ENCODE assay signal across 10 cellular contexts in genomic region chr3:157282261-157283191, GRCh38.
DNase-seq lines count a peak whose midpoint lies in the region; ATAC-seq and TF ChIP-seq lines count a peak whose summit lies in the region.
"Had no signal": no experiment of that assay in that cellular context is flagged by ENCODE, and none has a peak within 500 bp of the region (broad histone marks: within the 10 kb centered on the region; RNA-seq: fewer than 3 reads in every experiment).

No MANE protein-coding gene starts in this region.

- H3K4me1 ChIP-seq in A673 (ENCODE audit: insufficient read depth, low read length, poor library complexity, severe bottlenecking): peaks cover 39% of the 10 kb centered on the region

- H3K36me3 ChIP-seq in A673 (ENCODE audit: insufficient read depth, low read length, poor library complexity, severe bottlenecking): no peaks in the 10 kb centered on the region

- no peak for TF ChIP-seq POLR2A in lower leg skin (IDR thresholded peaks at IDR 0.05)

- POLR2A ChIA-PET in A673 (lab: Charles Lee; ENCODE audit: low non-redundant PET): no interaction called here
- POLR2A ChIA-PET in activated CD4-positive, alpha-beta T cell treated with anti-CD3 and anti-CD28 coated beads, Interleukin-2, amount 10 ng/mL, durations not matched to agents 7 days and 5 days (lab: Charles Lee): no interaction called here

- WGBS in lower leg skin, 2 donors: 42 to 44% methylated on average over 5 of the region's 5 CpGs

- peak; percentile 78 for DNase-seq in A673 (ENCODE audit: low spot score)
- peak; percentile 93 for DNase-seq in HT1080 (ENCODE audit: low read depth)
- DNase-seq in choroid plexus epithelial cell (ENCODE audit: low read depth): peak; percentile 96
- DNase-seq in lower leg skin (ENCODE audit: low spot score in 2 of 2): peak; percentile 67 to 86
- no peak for DNase-seq in DMS53 treated with DMSO at 0.1 percent for 48 hours (lab: John Stamatoyannopoulos, UW; ENCODE audit: unreplicated experiment)
- DNase-seq in activated CD4-positive, alpha-beta T cell treated with anti-CD3 and anti-CD28 coated beads, Interleukin-2, amount 10 ng/mL, durations not matched to agents 7 days and 5 days: no peak
- no peak for DNase-seq in GM13977 (ENCODE audit: low spot score)
- DNase-seq: CD8-positive, alpha-beta memory T cell; NCI-H446 treated with DMSO at 0.1 percent for 48 hours had no signal

- no peaks in the 10 kb centered on the region for H3K9me3 ChIP-seq in A673 (ENCODE audit: low read depth, low read length, poor library complexity, severe bottlenecking)

- H3K36me3 Mint-ChIP-seq in activated CD4-positive, alpha-beta T cell treated with anti-CD3 and anti-CD28 coated beads, Interleukin-2, amount 10 ng/mL, durations not matched to agents 7 days and 5 days (ENCODE audit: low read depth): no peaks in the 10 kb centered on the region
- H3K36me3 Mint-ChIP-seq: CD8-positive, alpha-beta memory T cell had no signal

- intact Hi-C loops in A673 (cut with micrococcal nuclease; ENCODE audit: unreplicated experiment): no loop called here
- intact Hi-C loops in lower leg skin (cut with DNase I; ENCODE audit: low total_unique reads): no loop called here

- H3K27ac Mint-ChIP-seq in activated CD4-positive, alpha-beta T cell treated with anti-CD3 and anti-CD28 coated beads, Interleukin-2, amount 10 ng/mL, durations not matched to agents 7 days and 5 days: no peak overlapping the region
- H3K27ac Mint-ChIP-seq: CD8-positive, alpha-beta memory T cell had no signal

- in situ Hi-C loops in GM13977 (cut with MboI; ENCODE audit: low pct_unique_long_range_greater_than_20kb, low sequenced_read_pairs, unreplicated experiment): no loop called here

- ATAC-seq in GM19023 (IDR thresholded peaks at IDR 0.05; ENCODE audit: unreplicated experiment): no peak

- H3K27ac ChIP-seq in A673 (ENCODE audit: low read depth, low read length, poor library complexity, severe bottlenecking): peak overlapping the region; percentile 74

- TF ChIP-seq CTCF in A673 (conservative IDR thresholded peaks at IDR 0.05; ENCODE audit: low read depth, low read length) (no peak), choroid plexus epithelial cell (conservative IDR thresholded peaks at IDR 0.05; ENCODE audit: low read depth, low read length) (no peak), lower leg skin (IDR thresholded peaks at IDR 0.05) (no peak), GM13977 (IDR thresholded peaks at IDR 0.05; ENCODE audit: extremely low read depth, insufficient read depth, missing control alignments) (no peak)

- no peak overlapping the region for H3K4me3 Mint-ChIP-seq in activated CD4-positive, alpha-beta T cell treated with anti-CD3 and anti-CD28 coated beads, Interleukin-2, amount 10 ng/mL, durations not matched to agents 7 days and 5 days
- H3K4me3 Mint-ChIP-seq: CD8-positive, alpha-beta memory T cell had no signal

- H3K27me3 ChIP-seq in A673 (replicated peaks; ENCODE audit: insufficient read depth, low read depth, low read length, poor library complexity): no peaks in the 10 kb centered on the region

- no TSS peak for BruUV-seq in A673 (replicated peaks; lab: Mats Ljungman, UMichigan)

- CTCF ChIA-PET in A673 (lab: Charles Lee): no interaction called here
- CTCF ChIA-PET in activated CD4-positive, alpha-beta T cell treated with anti-CD3 and anti-CD28 coated beads, Interleukin-2, amount 10 ng/mL, durations not matched to agents 7 days and 5 days (lab: Charles Lee): no interaction called here

- H3K9me3 Mint-ChIP-seq in activated CD4-positive, alpha-beta T cell treated with anti-CD3 and anti-CD28 coated beads, Interleukin-2, amount 10 ng/mL, durations not matched to agents 7 days and 5 days: no peaks in the 10 kb centered on the region
- H3K9me3 Mint-ChIP-seq: CD8-positive, alpha-beta memory T cell had no signal

- no peaks in the 10 kb centered on the region for H3K27me3 Mint-ChIP-seq in activated CD4-positive, alpha-beta T cell treated with anti-CD3 and anti-CD28 coated beads, Interleukin-2, amount 10 ng/mL, durations not matched to agents 7 days and 5 days
- H3K27me3 Mint-ChIP-seq: CD8-positive, alpha-beta memory T cell had no signal

- no peak overlapping the region for H3K4me3 ChIP-seq in A673 (ENCODE audit: low read depth, low read length, poor library complexity, severe bottlenecking)
- no peak overlapping the region for H3K4me3 ChIP-seq in choroid plexus epithelial cell (ENCODE audit: low read depth, low read length)
- H3K4me3 ChIP-seq in lower leg skin (ENCODE audit: low read depth, poor library complexity, severe bottlenecking): no peak overlapping the region

- no peaks in the 10 kb centered on the region for H3K4me1 Mint-ChIP-seq in activated CD4-positive, alpha-beta T cell treated with anti-CD3 and anti-CD28 coated beads, Interleukin-2, amount 10 ng/mL, durations not matched to agents 7 days and 5 days
- H3K4me1 Mint-ChIP-seq: CD8-positive, alpha-beta memory T cell had no signal

Comparison
In these comparisons a context has a peak if more than half of its experiments do, and no peak if none do; other contexts are left out.
1. DNase-seq: peak in A673 (single experiment), HT1080 (single experiment), choroid plexus epithelial cell (single experiment) and lower leg skin (2 of 2); none in DMS53 treated with DMSO at 0.1 percent for 48 hours (single experiment), activated CD4-positive, alpha-beta T cell treated with anti-CD3 and anti-CD28 coated beads, Interleukin-2, amount 10 ng/mL, durations not matched to agents 7 days and 5 days (single experiment) and GM13977 (single experiment).